ENCODE assay signal across 11 cellular contexts in the genomic region with DNA sequence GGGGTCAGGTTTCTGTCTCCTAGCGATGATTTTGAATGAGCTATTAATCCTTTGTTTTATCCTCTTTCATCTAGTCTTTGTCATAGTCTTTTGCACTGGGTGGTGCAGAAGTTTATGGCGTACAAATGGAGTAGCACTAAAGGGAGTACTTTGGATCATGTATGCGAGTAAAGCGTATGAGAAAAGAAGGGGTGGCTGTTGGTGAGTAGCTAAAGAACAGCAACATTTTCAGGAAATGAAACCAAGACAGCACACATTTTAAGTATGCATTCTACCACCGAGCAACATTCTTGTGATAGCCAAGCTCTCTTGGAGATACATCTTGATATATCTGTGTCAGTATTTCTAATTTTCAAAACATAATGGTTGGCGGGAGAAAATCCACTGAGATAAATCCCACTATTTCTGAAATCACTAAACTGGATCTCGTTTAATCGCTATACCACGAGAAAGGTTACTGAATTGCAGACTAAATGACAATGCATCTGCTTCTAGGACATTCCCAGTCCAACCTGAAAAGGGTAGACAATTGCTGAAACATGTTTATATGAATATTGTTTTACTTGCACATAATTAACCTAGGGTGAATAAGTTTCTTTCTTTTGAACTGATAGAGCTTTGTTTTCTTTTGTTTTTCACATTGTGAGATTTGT.
DNase-seq lines count a peak whose midpoint lies in the region; ATAC-seq, FAIRE-seq and TF ChIP-seq lines count a peak whose summit lies in the region.
"Had no signal": no experiment of that assay in that cellular context is flagged by ENCODE, and none has a peak within 500 bp of the region (broad histone marks: within the 10 kb centered on the region; RNA-seq: fewer than 3 reads in every experiment).

No MANE protein-coding gene starts in this region.

- peak overlapping the region; percentile 99 for H3K4me3 ChIP-seq in BE2C (ENCODE audit: low read depth, low read length)
- H3K4me3 ChIP-seq in PC-9 = peak overlapping the region; percentile 73

- H3K9me2 ChIP-seq in PC-9 (ENCODE audit: insufficient read depth) = no peaks in the 10 kb centered on the region; the same call in 1 of the 2 replicates

- POLR2A ChIA-PET in PC-9 (lab: Charles Lee; ENCODE audit: unreplicated experiment) = interaction anchor here (0.5 kb wide), 1 partner anchor 448 kb away, joined by 10 read pairs; no protein-coding TSS in a partner anchor

- no peak for TF ChIP-seq CTCF in BE2C (IDR thresholded peaks at IDR 0.05; ENCODE audit: low read depth, low read length)
- no peak for TF ChIP-seq CTCF in PC-9 (conservative IDR thresholded peaks at IDR 0.05)

- peak overlapping the region; percentile 93 for H3K4me2 ChIP-seq in PC-9

- no peak for ATAC-seq in GM18873 (IDR thresholded peaks at IDR 0.05; ENCODE audit: low FRiP score, unreplicated experiment)
- ATAC-seq in GM19035 (IDR thresholded peaks at IDR 0.05; ENCODE audit: unreplicated experiment) = no peak

- H3K9me3 ChIP-seq in BE2C (no peaks in the 10 kb centered on the region), PC-9 (ENCODE audit: insufficient read depth, low read depth) (no peaks in the 10 kb centered on the region)
- H3K9me3 ChIP-seq: sigmoid colon had no signal

- no TSS peak for BruUV-seq in PC-9 (replicated peaks; lab: Mats Ljungman, UMichigan)

- H3K79me2 ChIP-seq in PC-9 (ENCODE audit: low read depth) = no peaks in the 10 kb centered on the region

- H3K36me3 ChIP-seq in BE2C (no peaks in the 10 kb centered on the region), PC-9 (ENCODE audit: low read depth) (no peaks in the 10 kb centered on the region)
- H3K36me3 ChIP-seq: sigmoid colon had no signal

- peaks cover 31% of the 10 kb centered on the region for H3K27me3 ChIP-seq in BE2C
- 0 out of 2 replicates have a peak, but pooled peaks cover 3% of the 10 kb centered on the region for H3K27me3 ChIP-seq in PC-9 (ENCODE audit: insufficient read depth, low read depth)

- peak; percentile 45 for FAIRE-seq in H54 (lab: Jason Lieb, UNC)

- intact Hi-C loops in PC-9 (cut with micrococcal nuclease; ENCODE audit: unreplicated experiment) = no loop called here

- peaks cover 9% of the 10 kb centered on the region; the same call in 1 of the 2 replicates for H3F3A ChIP-seq in PC-9 (ENCODE audit: insufficient read depth, low read depth)

- H2AFZ ChIP-seq in PC-9 = peak overlapping the region; percentile 91; the same call in 1 of the 2 replicates

- no peak overlapping the region for H3K27ac ChIP-seq in PC-9
- H3K27ac ChIP-seq: foreskin keratinocyte, sigmoid colon had no signal

- TF ChIP-seq POLR2A in H54 (IDR thresholded peaks at IDR 0.05; ENCODE audit: low read depth, low read length) = no peak

- DNase-seq in BE2C (no peak), H54 (ENCODE audit: insufficient read length, low spot score) (no peak), PC-9 (no peak), iris pigment epithelial cell (ENCODE audit: low read depth) (peak; percentile 27), pons (ENCODE audit: low spot score) (no peak), NCI-H526 (lab: John Stamatoyannopoulos, UW) (no peak)
- DNase-seq: foreskin keratinocyte; sigmoid colon; stimulated activated CD8-positive, alpha-beta memory T cell treated with anti-CD3 and anti-CD28 coated beads, Interleukin-4, amount 100 ng/mL, for 48 hours had no signal

- H4K20me1 ChIP-seq in PC-9 (ENCODE audit: insufficient read depth) = no peaks in the 10 kb centered on the region

- CTCF ChIA-PET in PC-9 (lab: Charles Lee) = no interaction called here

- no peaks in the 10 kb centered on the region; the same call in 1 of the 2 replicates for H3K4me1 ChIP-seq in BE2C
- peaks cover 9% of the 10 kb centered on the region for H3K4me1 ChIP-seq in PC-9 (replicated peaks; ENCODE audit: insufficient read depth)
- H3K4me1 ChIP-seq: foreskin keratinocyte had no signal
